ENCODE assay signal across 13 cellular contexts in the genomic region with DNA sequence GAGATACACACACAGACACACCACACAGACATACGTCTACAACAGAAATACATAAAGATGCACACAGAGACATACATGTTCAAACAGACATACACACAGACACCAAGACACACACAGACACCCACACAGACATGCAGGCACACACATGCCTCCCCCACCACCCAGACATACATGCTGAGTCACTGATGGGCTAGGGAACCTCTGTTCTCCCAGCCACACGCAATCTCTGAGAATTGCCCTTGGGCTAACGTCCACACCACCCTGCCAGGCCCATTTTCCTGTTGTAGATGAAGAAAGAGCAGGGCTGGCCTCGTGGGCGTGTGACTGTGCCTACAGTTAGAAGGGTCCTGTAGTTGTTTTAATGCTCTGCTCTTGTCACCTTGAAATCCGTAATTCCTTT.
"Had no signal": no experiment of that assay in that cellular context is flagged by ENCODE, and none has a peak within 500 bp of the region (broad histone marks: within the 10 kb centered on the region; RNA-seq: fewer than 3 reads in every experiment).

No MANE protein-coding gene starts in this region.

- ATAC-seq: left ventricle myocardium superior, sciatic nerve had no signal

- H3K27me3 Mint-ChIP-seq: activated T-cell treated with anti-CD3 and anti-CD28 coated beads, Interleukin-2, amount 50 U/mL, for 24 hours had no signal

- H3K4me3 ChIP-seq: stomach, thoracic aorta, vagina had no signal

- H3K27ac ChIP-seq: stomach, thoracic aorta, vagina had no signal

- H3K4me1 Mint-ChIP-seq: activated CD4-positive, alpha-beta memory T cell treated with anti-CD3 and anti-CD28 coated beads, Interleukin-2, amount 10 ng/mL, durations not matched to agents 7 days and 5 days; nephron had no signal

- H3K9me3 ChIP-seq: thoracic aorta, vagina had no signal

- H3K4me1 ChIP-seq: stomach, vagina had no signal

- H3K27me3 ChIP-seq: stomach, vagina had no signal

- H3K4me3 Mint-ChIP-seq: activated CD4-positive, alpha-beta memory T cell treated with anti-CD3 and anti-CD28 coated beads, Interleukin-2, amount 10 ng/mL, durations not matched to agents 7 days and 5 days; activated T-cell treated with anti-CD3 and anti-CD28 coated beads, Interleukin-2, amount 50 U/mL, for 24 hours; nephron; T-helper 1 cell treated with Interleukin-12 subunit alpha and Interleukin-12 subunit beta and Interleukin-4 antibody, amounts not matched to agents 30 μg/mL and 1 μg/mL, for 36 hours had no signal

- H3K36me3 ChIP-seq: stomach, thoracic aorta, vagina had no signal

- DNase-seq: activated CD4-positive, alpha-beta memory T cell treated with anti-CD3 and anti-CD28 coated beads, Interleukin-2, amount 10 ng/mL, durations not matched to agents 7 days and 5 days; activated CD4-positive, alpha-beta T cell treated with anti-CD3 and anti-CD28 coated beads for 4 hours; activated effector memory CD4-positive, alpha-beta T cell treated with Interleukin-2 at 50 U/mL for 16 hours; activated naive CD4-positive, alpha-beta T cell treated with anti-CD3 and anti-CD28 coated beads, Interleukin-2, amount 50 U/mL, for 16 hours; activated T-cell treated with anti-CD3 and anti-CD28 coated beads, Interleukin-2, amount 50 U/mL, for 24 hours; left ventricle myocardium superior; mesendoderm; stomach had no signal

- H3K27ac Mint-ChIP-seq: activated CD4-positive, alpha-beta memory T cell treated with anti-CD3 and anti-CD28 coated beads, Interleukin-2, amount 10 ng/mL, durations not matched to agents 7 days and 5 days; activated T-cell treated with anti-CD3 and anti-CD28 coated beads, Interleukin-2, amount 50 U/mL, for 24 hours; T-helper 1 cell treated with Interleukin-12 subunit alpha and Interleukin-12 subunit beta and Interleukin-4 antibody, amounts not matched to agents 30 μg/mL and 1 μg/mL, for 36 hours had no signal
